In genomic region chr5:14105717-14106435, GRCh38 we compare ENCODE assay signal across 1 cellular context.
TF ChIP-seq lines count a peak whose summit lies in the region.

No MANE protein-coding gene starts in this region.

TF ChIP-seq in HEK293, 187 proteins besides CTCF, POLR2A, EP300 and RAD21 (continued from another document and continues in another):
- TF ChIP-seq ZNF791 (tag by site-specific recombination; IDR thresholded peaks at IDR 0.05) (no peak), ZNF518A (tag by site-specific recombination; conservative IDR thresholded peaks at IDR 0.05; ENCODE audit: low read depth) (no peak), ZNF341 (tag by site-specific recombination; IDR thresholded peaks at IDR 0.05; ENCODE audit: low read depth) (no peak), ZNF37A (tag by site-specific recombination; IDR thresholded peaks at IDR 0.05) (no peak), ZNF302 (tag by site-specific recombination; IDR thresholded peaks at IDR 0.05; ENCODE audit: low read depth) (no peak), ZNF621 (tag by site-specific recombination; IDR thresholded peaks at IDR 0.05) (no peak), ZNF398 (tag by site-specific recombination; IDR thresholded peaks at IDR 0.05) (no peak), ZNF114 (tag by site-specific recombination; IDR thresholded peaks at IDR 0.05) (no peak), ZNF654 (tag by site-specific recombination; IDR thresholded peaks at IDR 0.05; ENCODE audit: low read depth) (no peak; the same call in 1 of the 2 replicates), ZNF335 (tag by site-specific recombination; conservative IDR thresholded peaks at IDR 0.05) (0 out of 2 replicates have a peak, but pooled peaks have one; percentile 27), ZNF133 (tag by site-specific recombination; IDR thresholded peaks at IDR 0.05) (no peak), ZFP3 (tag by site-specific recombination; IDR thresholded peaks at IDR 0.05; ENCODE audit: low read depth) (no peak), ZSCAN23 (tag by site-specific recombination; IDR thresholded peaks at IDR 0.05) (no peak), ZNF394 (tag by site-specific recombination; IDR thresholded peaks at IDR 0.05; ENCODE audit: borderline replicate concordance) (no peak), ZNF391 (tag by site-specific recombination; IDR thresholded peaks at IDR 0.05; ENCODE audit: borderline replicate concordance, low read depth) (no peak), ZNF596 (tag by site-specific recombination; IDR thresholded peaks at IDR 0.05) (no peak), ZNF580 (tag by site-specific recombination; IDR thresholded peaks at IDR 0.05) (no peak), ZNF768 (tag by site-specific recombination; IDR thresholded peaks at IDR 0.05) (no peak), ZNF521 (tag by site-specific recombination; IDR thresholded peaks at IDR 0.05) (no peak), ZNF571 (tag by site-specific recombination; IDR thresholded peaks at IDR 0.05) (no peak), ZNF23 (tag by site-specific recombination; IDR thresholded peaks at IDR 0.05; ENCODE audit: borderline replicate concordance) (no peak), IKZF3 (tag by site-specific recombination; IDR thresholded peaks at IDR 0.05) (no peak), ZNF639 (tag by site-specific recombination; IDR thresholded peaks at IDR 0.05) (no peak; the same call in 1 of the 2 replicates), MZF1 (tag by site-specific recombination; IDR thresholded peaks at IDR 0.05; ENCODE audit: borderline replicate concordance) (peak; percentile 61; the same call in 1 of the 2 replicates), ZBTB20 (tag by site-specific recombination; IDR thresholded peaks at IDR 0.05) (no peak), YY2 (tag by site-specific recombination; IDR thresholded peaks at IDR 0.05) (no peak), ZNF26 (tag by site-specific recombination; IDR thresholded peaks at IDR 0.05) (no peak), ZNF645 (tag by site-specific recombination; IDR thresholded peaks at IDR 0.05) (no peak), ZBTB17 (tag by site-specific recombination; IDR thresholded peaks at IDR 0.05) (peak; percentile 52), ZNF248 (tag by site-specific recombination; IDR thresholded peaks at IDR 0.05) (no peak), OVOL3 (tag by site-specific recombination; IDR thresholded peaks at IDR 0.05) (no peak), BCL11B (tag by site-specific recombination; IDR thresholded peaks at IDR 0.05; ENCODE audit: low read depth) (no peak), PRDM2 (tag by site-specific recombination; IDR thresholded peaks at IDR 0.05; ENCODE audit: borderline replicate concordance) (no peak), ZNF510 (tag by site-specific recombination; IDR thresholded peaks at IDR 0.05; ENCODE audit: insufficient replicate concordance) (no peak), ZNF600 (tag by site-specific recombination; IDR thresholded peaks at IDR 0.05) (peak; percentile 95), HOXA7 (CRISPR knock-in tag; IDR thresholded peaks at IDR 0.05; ENCODE audit: borderline replicate concordance) (no peak), GLI4 (tag by site-specific recombination; IDR thresholded peaks at IDR 0.05) (no peak), ZNF155 (tag by site-specific recombination; IDR thresholded peaks at IDR 0.05) (no peak), ZNF548 (tag by site-specific recombination; IDR thresholded peaks at IDR 0.05) (no peak), BCL6B (tag by site-specific recombination; IDR thresholded peaks at IDR 0.05) (no peak), ZNF324 (tag by site-specific recombination; IDR thresholded peaks at IDR 0.05) (no peak), ZNF514 (tag by site-specific recombination; IDR thresholded peaks at IDR 0.05) (no peak)
